Comparison of ENCODE assay signal across 8 cellular contexts in the genomic region with DNA sequence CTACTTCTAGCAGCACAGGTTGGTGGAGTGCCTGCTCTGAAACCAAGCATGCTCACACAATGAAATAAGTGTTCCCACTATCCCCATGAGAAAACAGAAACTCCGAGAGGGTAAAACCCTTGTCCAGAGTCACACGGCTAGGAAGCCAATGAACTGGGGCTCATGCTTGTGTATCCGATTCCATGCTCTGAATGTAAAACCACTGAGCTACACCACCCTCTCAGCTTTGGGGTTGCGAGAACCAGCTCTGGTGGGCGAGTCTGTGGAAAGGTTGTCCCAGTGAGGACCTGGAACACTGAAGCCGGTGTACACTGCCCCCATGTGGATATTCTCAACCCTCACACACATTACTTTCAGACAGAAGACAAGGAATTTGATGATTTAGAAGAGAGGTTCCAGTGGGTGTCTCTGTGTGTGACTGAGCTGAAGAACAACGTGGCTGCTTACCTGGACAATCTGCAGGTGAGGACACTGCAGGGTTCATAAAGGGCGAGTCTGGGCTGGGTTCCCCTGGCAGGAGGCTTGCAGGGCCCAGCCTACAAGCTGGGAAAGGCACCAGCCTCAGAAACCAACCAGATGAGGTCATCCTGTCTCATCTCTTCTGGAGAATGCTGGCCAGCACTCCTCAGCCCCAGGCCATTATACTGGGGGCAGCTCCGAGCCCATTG. TPM values are rescaled to one million over a fixed set of nuclear protein-coding genes. Genes with fewer than 3 reads are reported as not detected.
A peak's percentile ranks its signal among the peaks of the same experiment; 100 is the strongest.
DNase-seq lines count a peak whose midpoint lies in the region; ATAC-seq, FAIRE-seq and TF ChIP-seq lines count a peak whose summit lies in the region.

No MANE protein-coding gene starts in this region.

- no peaks in the 10 kb centered on the region for H4K20me1 ChIP-seq in HepG2 (ENCODE audit: insufficient read depth, low read length)

- intact Hi-C loops in HepG2 (cut with micrococcal nuclease; ENCODE audit: unreplicated experiment) = loop anchor here (5.0 kb wide), 2 partner anchors 36 to 186 kb away; a partner anchor contains a TSS

- H3K4me1 ChIP-seq in RWPE2 (ENCODE audit: insufficient read depth, poor library complexity, severe bottlenecking) (peaks cover 15% of the 10 kb centered on the region), HepG2 (ENCODE audit: insufficient read depth, low read length) (peaks cover 20% of the 10 kb centered on the region), upper lobe of left lung (no peaks in the 10 kb centered on the region)

- TF ChIP-seq CTCF in D721Med (IDR thresholded peaks at IDR 0.05; ENCODE audit: insufficient read depth, missing control alignments) (peak; percentile 76), RWPE2 (IDR thresholded peaks at IDR 0.05; ENCODE audit: poor library complexity, severe bottlenecking) (peak; percentile 95), choroid plexus epithelial cell (conservative IDR thresholded peaks at IDR 0.05; ENCODE audit: low read depth, low read length) (peak; percentile 81), HepG2 (CRISPR knock-in tag; IDR thresholded peaks at IDR 0.05) (peak; percentile 89), upper lobe of left lung (IDR thresholded peaks at IDR 0.05) (peak; percentile 43 to 58 (median 52))

- TF ChIP-seq EP300 in HepG2 (IDR thresholded peaks at IDR 0.05; ENCODE audit: low read depth in 2 of 2, low read length in 2 of 2) (no peak), HepG2 (CRISPR knock-in tag; IDR thresholded peaks at IDR 0.05; ENCODE audit: borderline replicate concordance) (no peak), upper lobe of left lung (IDR thresholded peaks at IDR 0.05) (no peak)

- no TSS peak for BruUV-seq in HepG2 (replicated peaks; lab: Mats Ljungman, UMichigan)

- peak; percentile 42 for DNase-seq in D721Med (ENCODE audit: insufficient read length, low spot score)
- DNase-seq in HPDE6-E6E7 (ENCODE audit: extremely low spot score) = peak; percentile 90
- peak; percentile 92 for DNase-seq in RWPE2 (ENCODE audit: low spot score)
- DNase-seq in choroid plexus epithelial cell (ENCODE audit: low read depth) = peak; percentile 85
- DNase-seq in HepG2 (ENCODE audit: low spot score) = peak; percentile 53
- no peak for DNase-seq in upper lobe of left lung

- CTCF ChIA-PET in HepG2 (lab: Yijun Ruan, JAX; ENCODE audit: low intra/inter-chr PET ratio, low total read pairs) = no interaction called here

- peak overlapping the region; percentile 65 for H3K27ac ChIP-seq in RWPE2 (ENCODE audit: poor library complexity, severe bottlenecking)
- no peak overlapping the region for H3K27ac ChIP-seq in HepG2 (ENCODE audit: extremely low read length, insufficient read depth, low read length)
- H3K27ac ChIP-seq in upper lobe of left lung = no peak overlapping the region

- POLR2A ChIA-PET in HepG2 (lab: Yijun Ruan, JAX) = no interaction called here

- TF ChIP-seq POLR2A in HepG2 (IDR thresholded peaks at IDR 0.05; ENCODE audit: insufficient read depth in 1 of 2, low read depth in 2 of 2, low read length in 2 of 2) (no peak), upper lobe of left lung (IDR thresholded peaks at IDR 0.05) (no peak)

- no peak overlapping the region for H3K4me2 ChIP-seq in HepG2 (ENCODE audit: low read depth, low read length)

- WGBS in HepG2 (ENCODE audit: low lambda C conversion rate) = 8% methylated on average over 9 of the region's 9 CpGs
- WGBS in upper lobe of left lung, 2 donors = 47 to 60% methylated on average over 9 of the region's 9 CpGs

- ATAC-seq in GM19035 (IDR thresholded peaks at IDR 0.05; ENCODE audit: unreplicated experiment) (peak; percentile 38), RWPE2 (ENCODE audit: low read depth) (peak; percentile 93), HepG2 (peak; percentile 84), upper lobe of left lung (ENCODE audit: low FRiP score in 2 of 2) (peak in 1 of 2 donors; percentile 84), HG02610 (IDR thresholded peaks at IDR 0.05; ENCODE audit: unreplicated experiment) (no peak)

- H3K9ac ChIP-seq in HepG2 (ENCODE audit: insufficient read depth, low read depth, low read length) = no peak overlapping the region

- no peaks in the 10 kb centered on the region for H3K79me2 ChIP-seq in HepG2 (ENCODE audit: insufficient read depth, low read length)

- H3K36me3 ChIP-seq in RWPE2 (ENCODE audit: low read depth) = no peaks in the 10 kb centered on the region
- no peaks in the 10 kb centered on the region for H3K36me3 ChIP-seq in HepG2 (replicated peaks in 1 of 2; ENCODE audit: control insufficient read depth in 1 of 2, insufficient read depth in 2 of 2, low read length in 2 of 2)
- peaks cover 0 to 41% (median 13%) of the 10 kb centered on the region in 4 donors for H3K36me3 ChIP-seq in upper lobe of left lung

- in situ Hi-C loops in HepG2 (cut with HindIII; ENCODE audit: extremely low pct_ligation_motif_present, low pct_unique_long_range_greater_than_20kb) = no loop called here

- H3K27me3 ChIP-seq in RWPE2 (ENCODE audit: insufficient read depth, poor library complexity, severe bottlenecking) = no peaks in the 10 kb centered on the region
- H3K27me3 ChIP-seq in HepG2 (ENCODE audit: control insufficient read depth in 1 of 2, insufficient read depth in 2 of 2, low read length in 2 of 2) = peaks cover 0 to 3% of the 10 kb centered on the region in 2 experiments; a peak in 1 of 5 replicates
- no peaks in the 10 kb centered on the region for H3K27me3 ChIP-seq in upper lobe of left lung

- H3K9me3 ChIP-seq in RWPE2 (ENCODE audit: severe bottlenecking) (no peaks in the 10 kb centered on the region), HepG2 (ENCODE audit: low read length) (no peaks in the 10 kb centered on the region), upper lobe of left lung (no peaks in the 10 kb centered on the region)

- FAIRE-seq in D721Med (lab: Jason Lieb, UNC) (no peak), HepG2 (lab: Jason Lieb, UNC) (peak; percentile 88)

- H3K4me3 ChIP-seq in RWPE2 (ENCODE audit: severe bottlenecking) (no peak overlapping the region), choroid plexus epithelial cell (ENCODE audit: low read depth, low read length) (no peak overlapping the region), HepG2 (replicated peaks in 1 of 3; ENCODE audit: insufficient read depth in 1 of 3, low read depth in 2 of 3, low read length in 3 of 3) (no peak overlapping the region), upper lobe of left lung (no peak overlapping the region)

- no peak overlapping the region for H2AFZ ChIP-seq in HepG2 (ENCODE audit: low read length)

- TF ChIP-seq RAD21 in HepG2 (CRISPR knock-in tag; IDR thresholded peaks at IDR 0.05) = peak; percentile 75

TF ChIP-seq in HepG2, 621 proteins besides CTCF, POLR2A, EP300 and RAD21 (continues in another document):
- no peak for TF ChIP-seq THYN1 (CRISPR knock-in tag; IDR thresholded peaks at IDR 0.05; ENCODE audit: borderline replicate concordance, low read depth)
- TF ChIP-seq STAG1 (CRISPR knock-in tag; IDR thresholded peaks at IDR 0.05) = peak; percentile 82
- peak; percentile 77 for TF ChIP-seq XRCC5 (optimal IDR thresholded peaks at IDR 0.05; ENCODE audit: low read length)
- TF ChIP-seq, protein P1, sequence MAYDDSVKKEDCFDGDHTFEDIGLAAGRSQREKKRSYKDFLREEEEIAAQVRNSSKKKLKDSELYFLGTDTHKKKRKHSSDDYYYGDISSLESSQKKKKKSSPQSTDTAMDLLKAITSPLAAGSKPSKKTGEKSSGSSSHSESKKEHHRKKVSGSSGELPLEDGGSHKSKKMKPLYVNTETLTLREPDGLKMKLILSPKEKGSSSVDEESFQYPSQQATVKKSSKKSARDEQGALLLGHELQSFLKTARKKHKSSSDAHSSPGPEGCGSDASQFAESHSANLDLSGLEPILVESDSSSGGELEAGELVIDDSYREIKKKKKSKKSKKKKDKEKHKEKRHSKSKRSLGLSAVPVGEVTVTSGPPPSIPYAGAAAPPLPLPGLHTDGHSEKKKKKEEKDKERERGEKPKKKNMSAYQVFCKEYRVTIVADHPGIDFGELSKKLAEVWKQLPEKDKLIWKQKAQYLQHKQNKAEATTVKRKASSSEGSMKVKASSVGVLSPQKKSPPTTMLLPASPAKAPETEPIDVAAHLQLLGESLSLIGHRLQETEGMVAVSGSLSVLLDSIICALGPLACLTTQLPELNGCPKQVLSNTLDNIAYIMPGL (CRISPR knock-in tag; IDR thresholded peaks at IDR 0.05; ENCODE audit: borderline replicate concordance in 1 of 2, low read depth in 1 of 2) = 0 out of 4 replicates have a peak, but pooled peaks of 1 of the 2 experiments have one; percentile 19
- TF ChIP-seq TCF7 (IDR thresholded peaks at IDR 0.05; ENCODE audit: low read depth) = no peak
- no peak for TF ChIP-seq SOX5 (CRISPR knock-in tag; IDR thresholded peaks at IDR 0.05; ENCODE audit: borderline replicate concordance)
- peak; percentile 40; the same call in 1 of the 2 replicates for TF ChIP-seq SALL1 (CRISPR knock-in tag; IDR thresholded peaks at IDR 0.05)

RNA-seq across cellular contexts. Expression of a gene that starts 37.4 kb away (rescaled TPM):
- 0.27 TPM in 1 of 2 replicates, not detected in the other for total RNA-seq in HepG2 (2016; rRNA removed; fragmentation: Illumina TruSeq; extraction: Trizol)
- not detected in 2 replicates for total RNA-seq in HepG2 (2016; cell fraction: cytosol; rRNA removed; fragmentation: Illumina TruSeq; extraction: Trizol; ENCODE audit: low read depth)
- 0.11 TPM in 1 of 2 replicates, not detected in the other for total RNA-seq in HepG2 (2016; cell fraction: insoluble cytoplasmic fraction; rRNA removed; fragmentation: Illumina TruSeq; extraction: Trizol)
- not detected in 2 replicates for total RNA-seq in HepG2 (2016; cell fraction: membrane; rRNA removed; fragmentation: Illumina TruSeq; extraction: Trizol)
- not detected in 2 replicates for total RNA-seq in HepG2 (2016; cell fraction: nucleus; rRNA removed; fragmentation: Illumina TruSeq; extraction: Trizol)
- polyA plus RNA-seq in HepG2 (2011; rRNA removed) = 0.18 and 0.39 TPM in 2 replicates
- polyA plus RNA-seq in HepG2 (2011; cell fraction: cytosol; rRNA removed) = 0.05 and 0.23 TPM in 2 replicates
- 0.18 and 0.38 TPM in 2 replicates for polyA plus RNA-seq in HepG2 (2011; cell fraction: nucleus; rRNA removed)
- polyA plus RNA-seq in HepG2 (2012) = 0.21 and 0.28 TPM in 2 replicates
- polyA plus RNA-seq in HepG2 (2016; cell fraction: cytosol; fragmentation: Illumina TruSeq; extraction: Trizol; ENCODE audit: low read depth) = not detected in 2 replicates
- not detected in 2 replicates for polyA plus RNA-seq in HepG2 (2016; cell fraction: insoluble cytoplasmic fraction; fragmentation: Illumina TruSeq; extraction: Trizol; ENCODE audit: low read depth)
- not detected in 2 replicates for polyA plus RNA-seq in HepG2 (2016; cell fraction: membrane; fragmentation: Illumina TruSeq; extraction: Trizol; ENCODE audit: low read depth)
- polyA plus RNA-seq in HepG2 (2016; cell fraction: nucleus; fragmentation: Illumina TruSeq; extraction: Trizol; ENCODE audit: insufficient read depth, low read depth) = 0.48 TPM in 1 of 2 replicates, not detected in the other
- 0.51 and 1.4 TPM in 2 replicates for polyA minus RNA-seq in HepG2 (2011; rRNA and poly(A)+ RNA removed; ENCODE audit: low replicate concordance)
- not detected in 2 replicates for polyA minus RNA-seq in HepG2 (2011; cell fraction: cytosol; rRNA and poly(A)+ RNA removed)
- polyA minus RNA-seq in HepG2 (2011; cell fraction: nucleus; rRNA and poly(A)+ RNA removed) = 0.13 and 0.87 TPM in 2 replicates
- 10 to 100 TPM in 3 of 6 donors, 1 to 10 TPM in 3; 4.3 to 13.6 (median 10.0) TPM for total RNA-seq in upper lobe of left lung

Comparison
In these comparisons a context has a peak if more than half of its experiments do, and no peak if none do; other contexts are left out.
1. DNase-seq: peak in D721Med (single experiment), HPDE6-E6E7 (single experiment), RWPE2 (single experiment), choroid plexus epithelial cell (single experiment) and HepG2 (single experiment); none in upper lobe of left lung (0 of 2).
2. Peak in every context shown above with its lines, with median percentiles within 50 percentile points of each other: CTCF ChIP-seq.